Comparison of ENCODE assay signal across 1 cellular context in the genomic region with DNA sequence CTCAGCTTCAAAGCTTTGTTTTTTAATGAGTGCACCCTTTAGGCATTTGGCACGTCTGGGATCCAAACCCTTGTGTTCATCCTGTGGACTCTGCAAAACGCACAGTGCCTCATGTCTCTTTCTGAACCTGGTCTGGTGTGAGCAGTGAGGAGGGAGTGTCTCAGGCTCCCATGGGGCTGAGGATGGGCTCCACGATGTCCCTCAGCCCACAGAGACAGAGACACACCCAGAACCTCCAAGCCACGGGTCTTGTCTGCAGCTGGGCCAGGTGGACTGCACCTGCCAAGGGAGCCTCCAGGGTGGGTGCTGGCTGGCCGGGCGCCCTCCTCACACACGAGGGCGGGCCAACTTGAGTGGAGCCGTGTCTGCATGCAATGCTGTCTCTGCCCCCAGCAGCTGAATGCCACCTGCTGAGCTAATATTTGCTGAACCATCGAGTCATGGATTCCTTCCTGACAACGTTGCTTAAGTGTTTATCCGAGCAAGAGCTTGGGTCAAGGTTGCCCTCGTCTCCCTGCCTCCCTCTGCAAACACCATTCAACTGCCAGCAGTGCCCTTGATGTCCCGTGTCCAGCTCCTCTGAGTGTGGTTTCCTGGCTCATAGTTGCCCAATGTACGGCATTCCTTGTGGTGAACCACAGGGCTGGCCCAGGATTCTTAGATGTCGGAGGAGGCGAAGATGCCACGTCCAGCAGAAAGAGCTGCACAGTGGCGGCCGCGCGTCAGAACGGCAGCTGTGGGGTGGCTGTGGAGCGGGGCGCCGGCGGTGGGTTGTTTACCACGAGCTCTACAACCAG.
TF ChIP-seq lines count a peak whose summit lies in the region.

No MANE protein-coding gene starts in this region.

TF ChIP-seq in GM12878, 131 proteins besides CTCF, POLR2A, EP300 and RAD21 (continued from another document):
- TF ChIP-seq, protein P1, sequence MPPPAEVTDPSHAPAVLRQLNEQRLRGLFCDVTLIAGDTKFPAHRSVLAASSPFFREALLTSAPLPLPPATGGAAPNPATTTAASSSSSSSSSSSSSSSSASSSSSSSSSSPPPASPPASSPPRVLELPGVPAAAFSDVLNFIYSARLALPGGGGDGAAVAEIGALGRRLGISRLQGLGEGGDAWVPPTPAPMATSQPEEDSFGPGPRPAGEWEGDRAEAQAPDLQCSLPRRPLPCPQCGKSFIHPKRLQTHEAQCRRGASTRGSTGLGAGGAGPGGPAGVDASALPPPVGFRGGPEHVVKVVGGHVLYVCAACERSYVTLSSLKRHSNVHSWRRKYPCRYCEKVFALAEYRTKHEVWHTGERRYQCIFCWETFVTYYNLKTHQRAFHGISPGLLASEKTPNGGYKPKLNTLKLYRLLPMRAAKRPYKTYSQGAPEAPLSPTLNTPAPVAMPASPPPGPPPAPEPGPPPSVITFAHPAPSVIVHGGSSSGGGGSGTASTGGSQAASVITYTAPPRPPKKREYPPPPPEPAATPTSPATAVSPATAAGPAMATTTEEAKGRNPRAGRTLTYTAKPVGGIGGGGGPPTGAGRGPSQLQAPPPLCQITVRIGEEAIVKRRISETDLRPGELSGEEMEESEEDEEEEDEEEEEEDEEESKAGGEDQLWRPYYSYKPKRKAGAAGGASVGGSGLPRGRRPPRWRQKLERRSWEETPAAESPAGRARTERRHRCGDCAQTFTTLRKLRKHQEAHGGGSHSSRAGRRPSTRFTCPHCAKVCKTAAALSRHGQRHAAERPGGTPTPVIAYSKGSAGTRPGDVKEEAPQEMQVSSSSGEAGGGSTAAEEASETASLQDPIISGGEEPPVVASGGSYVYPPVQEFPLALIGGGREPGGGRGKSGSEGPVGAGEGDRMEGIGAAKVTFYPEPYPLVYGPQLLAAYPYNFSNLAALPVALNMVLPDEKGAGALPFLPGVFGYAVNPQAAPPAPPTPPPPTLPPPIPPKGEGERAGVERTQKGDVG (CRISPR knock-in tag; IDR thresholded peaks at IDR 0.05), result no peak
- TF ChIP-seq SREBF1 (IDR thresholded peaks at IDR 0.05; ENCODE audit: low read length) (no peak), RFX5 (IDR thresholded peaks at IDR 0.05; ENCODE audit: low read depth, low read length) (no peak), ZNF24 (IDR thresholded peaks at IDR 0.05) (no peak), NFXL1 (IDR thresholded peaks at IDR 0.05; ENCODE audit: borderline replicate concordance) (no peak)
- TF ChIP-seq, protein P2, sequence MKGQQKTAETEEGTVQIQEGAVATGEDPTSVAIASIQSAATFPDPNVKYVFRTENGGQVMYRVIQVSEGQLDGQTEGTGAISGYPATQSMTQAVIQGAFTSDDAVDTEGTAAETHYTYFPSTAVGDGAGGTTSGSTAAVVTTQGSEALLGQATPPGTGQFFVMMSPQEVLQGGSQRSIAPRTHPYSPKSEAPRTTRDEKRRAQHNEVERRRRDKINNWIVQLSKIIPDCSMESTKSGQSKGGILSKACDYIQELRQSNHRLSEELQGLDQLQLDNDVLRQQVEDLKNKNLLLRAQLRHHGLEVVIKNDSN (IDR thresholded peaks at IDR 0.05; ENCODE audit: borderline replicate concordance, extremely low read length, insufficient read depth, low read depth, low read length), result no peak
- TF ChIP-seq, protein P3, sequence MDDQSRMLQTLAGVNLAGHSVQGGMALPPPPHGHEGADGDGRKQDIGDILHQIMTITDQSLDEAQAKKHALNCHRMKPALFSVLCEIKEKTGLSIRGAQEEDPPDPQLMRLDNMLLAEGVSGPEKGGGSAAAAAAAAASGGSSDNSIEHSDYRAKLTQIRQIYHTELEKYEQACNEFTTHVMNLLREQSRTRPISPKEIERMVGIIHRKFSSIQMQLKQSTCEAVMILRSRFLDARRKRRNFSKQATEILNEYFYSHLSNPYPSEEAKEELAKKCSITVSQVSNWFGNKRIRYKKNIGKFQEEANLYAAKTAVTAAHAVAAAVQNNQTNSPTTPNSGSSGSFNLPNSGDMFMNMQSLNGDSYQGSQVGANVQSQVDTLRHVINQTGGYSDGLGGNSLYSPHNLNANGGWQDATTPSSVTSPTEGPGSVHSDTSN (IDR thresholded peaks at IDR 0.05; ENCODE audit: insufficient replicate concordance, low read depth, low read length), result no peak
- TF ChIP-seq, protein P4, sequence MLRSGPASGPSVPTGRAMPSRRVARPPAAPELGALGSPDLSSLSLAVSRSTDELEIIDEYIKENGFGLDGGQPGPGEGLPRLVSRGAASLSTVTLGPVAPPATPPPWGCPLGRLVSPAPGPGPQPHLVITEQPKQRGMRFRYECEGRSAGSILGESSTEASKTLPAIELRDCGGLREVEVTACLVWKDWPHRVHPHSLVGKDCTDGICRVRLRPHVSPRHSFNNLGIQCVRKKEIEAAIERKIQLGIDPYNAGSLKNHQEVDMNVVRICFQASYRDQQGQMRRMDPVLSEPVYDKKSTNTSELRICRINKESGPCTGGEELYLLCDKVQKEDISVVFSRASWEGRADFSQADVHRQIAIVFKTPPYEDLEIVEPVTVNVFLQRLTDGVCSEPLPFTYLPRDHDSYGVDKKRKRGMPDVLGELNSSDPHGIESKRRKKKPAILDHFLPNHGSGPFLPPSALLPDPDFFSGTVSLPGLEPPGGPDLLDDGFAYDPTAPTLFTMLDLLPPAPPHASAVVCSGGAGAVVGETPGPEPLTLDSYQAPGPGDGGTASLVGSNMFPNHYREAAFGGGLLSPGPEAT (IDR thresholded peaks at IDR 0.05; ENCODE audit: low read depth), result no peak
- TF ChIP-seq, protein P5, sequence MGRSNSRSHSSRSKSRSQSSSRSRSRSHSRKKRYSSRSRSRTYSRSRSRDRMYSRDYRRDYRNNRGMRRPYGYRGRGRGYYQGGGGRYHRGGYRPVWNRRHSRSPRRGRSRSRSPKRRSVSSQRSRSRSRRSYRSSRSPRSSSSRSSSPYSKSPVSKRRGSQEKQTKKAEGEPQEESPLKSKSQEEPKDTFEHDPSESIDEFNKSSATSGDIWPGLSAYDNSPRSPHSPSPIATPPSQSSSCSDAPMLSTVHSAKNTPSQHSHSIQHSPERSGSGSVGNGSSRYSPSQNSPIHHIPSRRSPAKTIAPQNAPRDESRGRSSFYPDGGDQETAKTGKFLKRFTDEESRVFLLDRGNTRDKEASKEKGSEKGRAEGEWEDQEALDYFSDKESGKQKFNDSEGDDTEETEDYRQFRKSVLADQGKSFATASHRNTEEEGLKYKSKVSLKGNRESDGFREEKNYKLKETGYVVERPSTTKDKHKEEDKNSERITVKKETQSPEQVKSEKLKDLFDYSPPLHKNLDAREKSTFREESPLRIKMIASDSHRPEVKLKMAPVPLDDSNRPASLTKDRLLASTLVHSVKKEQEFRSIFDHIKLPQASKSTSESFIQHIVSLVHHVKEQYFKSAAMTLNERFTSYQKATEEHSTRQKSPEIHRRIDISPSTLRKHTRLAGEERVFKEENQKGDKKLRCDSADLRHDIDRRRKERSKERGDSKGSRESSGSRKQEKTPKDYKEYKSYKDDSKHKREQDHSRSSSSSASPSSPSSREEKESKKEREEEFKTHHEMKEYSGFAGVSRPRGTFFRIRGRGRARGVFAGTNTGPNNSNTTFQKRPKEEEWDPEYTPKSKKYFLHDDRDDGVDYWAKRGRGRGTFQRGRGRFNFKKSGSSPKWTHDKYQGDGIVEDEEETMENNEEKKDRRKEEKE (IDR thresholded peaks at IDR 0.05), result no peak
TF ChIP-seq in GM12878: peak in this region for 0.
